In genomic region chr4:151038452-151039157, GRCh38 we compare ENCODE assay signal across 26 cellular contexts.
"Had no signal": no experiment of that assay in that cellular context is flagged by ENCODE, and none has a peak within 500 bp of the region (broad histone marks: within the 10 kb centered on the region; RNA-seq: fewer than 3 reads in every experiment).

No MANE protein-coding gene starts in this region.

- H2AFZ ChIP-seq: hepatocyte had no signal

- H3K9me3 ChIP-seq: esophagus muscularis mucosa, gastroesophageal sphincter, heart left ventricle, left lung, mucosa of descending colon, neutrophil, prostate gland, right atrium auricular region, stomach, tibial artery had no signal

- ATAC-seq: foreskin keratinocyte; gastroesophageal sphincter; heart left ventricle; left cardiac atrium; left lung; mucosa of descending colon; natural killer cell treated with Interleukin-12 subunit alpha and Interleukin-12 subunit beta and Interleukin-15 and Interleukin-18, amount 100 ng/mL, for 72 hours; sciatic nerve had no signal

- H3K4me1 ChIP-seq: esophagus muscularis mucosa, foreskin keratinocyte, gastroesophageal sphincter, heart left ventricle, left lung, prostate gland, right atrium auricular region, tibial artery had no signal

- H3K27me3 ChIP-seq: esophagus muscularis mucosa, foreskin keratinocyte, gastroesophageal sphincter, heart left ventricle, hepatocyte, left lung, neutrophil, right atrium auricular region, stomach, tibial artery had no signal

- H3K4me3 ChIP-seq: coronary artery, esophagus muscularis mucosa, gastroesophageal sphincter, heart left ventricle, hepatocyte, left lung, mucosa of descending colon, prostate gland, right atrium auricular region, smooth muscle cell, stomach, tibial artery had no signal

- DNase-seq: dermis blood vessel endothelial cell; effector memory CD4-positive, alpha-beta T cell; foreskin keratinocyte; heart left ventricle; left cardiac atrium; left lung; mesenchymal stem cell; mucosa of descending colon; naive B cell; stimulated activated CD4-positive, alpha-beta T cell treated with anti-CD3 and anti-CD28 coated beads, Interleukin-12 subunit alpha, Interleukin-12 subunit beta, amount 100 ng/mL, for 4 hours; stimulated activated CD4-positive, alpha-beta T cell treated with anti-CD3 and anti-CD28 coated beads, Interleukin-1b, Interleukin-23, amount 100 ng/mL, for 48 hours; stimulated activated CD4-positive, alpha-beta T cell treated with anti-CD3 and anti-CD28 coated beads, Interleukin-4, amount 100 ng/mL, for 1 hour; stimulated activated CD8-positive, alpha-beta memory T cell treated with anti-CD3 and anti-CD28 coated beads, Interleukin-4, amount 100 ng/mL, for 48 hours; stimulated activated naive CD4-positive, alpha-beta T cell; stomach; tibial artery had no signal

- H3K4me2 ChIP-seq: hepatocyte, smooth muscle cell had no signal

- H3K79me2 ChIP-seq: hepatocyte had no signal

- H3K27ac ChIP-seq: coronary artery, esophagus muscularis mucosa, foreskin keratinocyte, gastroesophageal sphincter, heart left ventricle, hepatocyte, left lung, neutrophil, prostate gland, right atrium auricular region, stomach, tibial artery had no signal

- H3K36me3 ChIP-seq: esophagus muscularis mucosa, gastroesophageal sphincter, heart left ventricle, left lung, neutrophil, prostate gland, right atrium auricular region, stomach, tibial artery had no signal
